In genomic region chr19:803686-804418, GRCh38 we compare ENCODE assay signal across 2 cellular contexts.
A peak's percentile ranks its signal among the peaks of the same experiment; 100 is the strongest.
TF ChIP-seq lines count a peak whose summit lies in the region.

No MANE protein-coding gene starts in this region.

TF ChIP-seq in HEK293, 187 proteins besides CTCF, POLR2A, EP300 and RAD21:
- TF ChIP-seq ZNF768 (tag by site-specific recombination; IDR thresholded peaks at IDR 0.05) = no peak
- TF ChIP-seq ZSCAN23 (tag by site-specific recombination; IDR thresholded peaks at IDR 0.05) = no peak
- TF ChIP-seq ZNF311 (tag by site-specific recombination; IDR thresholded peaks at IDR 0.05; ENCODE audit: borderline replicate concordance) = no peak
- TF ChIP-seq OSR2 (tag by site-specific recombination; IDR thresholded peaks at IDR 0.05) = no peak
- TF ChIP-seq ZXDB (tag by site-specific recombination; IDR thresholded peaks at IDR 0.05) = no peak
- TF ChIP-seq ZNF610 (tag by site-specific recombination; IDR thresholded peaks at IDR 0.05; ENCODE audit: borderline replicate concordance) = no peak
- no peak for TF ChIP-seq ZBTB8A (tag by site-specific recombination; IDR thresholded peaks at IDR 0.05)
- TF ChIP-seq REST (tag by site-specific recombination; IDR thresholded peaks at IDR 0.05) = no peak
- no peak for TF ChIP-seq ELK4 (IDR thresholded peaks at IDR 0.05; ENCODE audit: borderline replicate concordance, low read depth, low read length)
- TF ChIP-seq ZNF639 (tag by site-specific recombination; IDR thresholded peaks at IDR 0.05) = no peak
- no peak for TF ChIP-seq SP7 (tag by site-specific recombination; IDR thresholded peaks at IDR 0.05)

TF ChIP-seq in H1, 55 proteins besides CTCF, POLR2A, EP300 and RAD21:
- TF ChIP-seq EZH2 (IDR thresholded peaks at IDR 0.05; ENCODE audit: low read depth, low read length, severe bottlenecking) (no peak), POLR2AphosphoS5 (IDR thresholded peaks at IDR 0.05; ENCODE audit: low read depth, low read length) (peak; percentile 62; the same call in 1 of the 2 replicates), EGR1 (IDR thresholded peaks at IDR 0.05; ENCODE audit: borderline replicate concordance, low read depth, low read length) (no peak), RNF2 (IDR thresholded peaks at IDR 0.05; ENCODE audit: borderline replicate concordance, low read depth, low read length, missing control alignments, poor library complexity, severe bottlenecking) (no peak), ATF2 (IDR thresholded peaks at IDR 0.05; ENCODE audit: low read length) (no peak), SIRT6 (IDR thresholded peaks at IDR 0.05; ENCODE audit: low read length) (no peak)
TF ChIP-seq in H1: peak in this region for 1.
